11 cellular contexts compared by ENCODE assay signal in genomic region chr2:3805120-3805519, GRCh38.
DNase-seq lines count a peak whose midpoint lies in the region; ATAC-seq and TF ChIP-seq lines count a peak whose summit lies in the region.
"Had no signal": no experiment of that assay in that cellular context is flagged by ENCODE, and none has a peak within 500 bp of the region (broad histone marks: within the 10 kb centered on the region; RNA-seq: fewer than 3 reads in every experiment).

No MANE protein-coding gene starts in this region.

- H2BK15ac ChIP-seq in mesendoderm (replicated peaks; ENCODE audit: low read depth): no peak overlapping the region

- no peaks in the 10 kb centered on the region for H3K4me1 Mint-ChIP-seq in stimulated activated memory B cell treated with anti-CD40 and anti-IgM and Interleukin-4, amounts not matched to agents 10 μg/mL and 1 μg/mL and 100 μg/mL, for 72 hours

- no peak overlapping the region for H2BK120ac ChIP-seq in mesendoderm (ENCODE audit: low read depth, low read length)

- TF ChIP-seq CTCF in GM10266 (IDR thresholded peaks at IDR 0.05; ENCODE audit: control insufficient read depth, insufficient read depth, low read depth, missing control alignments) (peak; percentile 27), astrocyte of the cerebellum (IDR thresholded peaks at IDR 0.05; ENCODE audit: low read depth, low read length, missing control alignments) (peak; percentile 24), GM20000 (IDR thresholded peaks at IDR 0.05; ENCODE audit: extremely low read depth, missing control alignments) (no peak)

- H4K8ac ChIP-seq in mesendoderm (ENCODE audit: low read depth, low read length): no peak overlapping the region

- no peak overlapping the region for H3K18ac ChIP-seq in mesendoderm (ENCODE audit: low read length)

- no CpG with 5 or more reads among the region's 8 CpGs for WGBS in mesendoderm (ENCODE audit: extremely low coverage, insufficient coverage, low lambda C conversion rate)

- no peak overlapping the region for H3K27ac ChIP-seq in mesendoderm (ENCODE audit: low read depth, low read length)
- H3K27ac ChIP-seq: colonic mucosa had no signal

- H2AK5ac ChIP-seq in mesendoderm (ENCODE audit: low read length): no peak overlapping the region

- no peak for ATAC-seq in stimulated activated memory B cell treated with anti-CD40 and anti-IgM and Interleukin-4, amounts not matched to agents 10 μg/mL and 1 μg/mL and 100 μg/mL, for 72 hours
- ATAC-seq in HG03378 (IDR thresholded peaks at IDR 0.05; ENCODE audit: unreplicated experiment): no peak

- peaks cover 9% of the 10 kb centered on the region for H3K9me3 Mint-ChIP-seq in stimulated activated memory B cell treated with anti-CD40 and anti-IgM and Interleukin-4, amounts not matched to agents 10 μg/mL and 1 μg/mL and 100 μg/mL, for 72 hours

- no peak overlapping the region for H3K4ac ChIP-seq in mesendoderm (ENCODE audit: low read depth, low read length)

- in situ Hi-C loops in astrocyte of the cerebellum (cut with HindIII; ENCODE audit: low sequenced_read_pairs): no loop called here

- DNase-seq in GM10266 (ENCODE audit: extremely low spot score) (no peak), HuH-7.5 (ENCODE audit: low spot score) (peak; percentile 22), astrocyte of the cerebellum (ENCODE audit: low read depth) (no peak), mesendoderm (peak; percentile 72), glomerular visceral epithelial cell (ENCODE audit: extremely low spot score) (no peak), GM20000 (ENCODE audit: low spot score) (no peak)
- DNase-seq: activated CD4-positive, alpha-beta T cell treated with anti-CD3 and anti-CD28 coated beads, Interleukin-2, amount 50 U/mL, for 4 hours; colonic mucosa; mesenchymal stem cell had no signal

- no peak overlapping the region for H3K23ac ChIP-seq in mesendoderm (ENCODE audit: low read length)

- H3K27me3 Mint-ChIP-seq in stimulated activated memory B cell treated with anti-CD40 and anti-IgM and Interleukin-4, amounts not matched to agents 10 μg/mL and 1 μg/mL and 100 μg/mL, for 72 hours: peaks cover 13% of the 10 kb centered on the region

- no peaks in the 10 kb centered on the region for H3K27me3 ChIP-seq in mesendoderm (ENCODE audit: insufficient read depth, low read length, poor library complexity)
- H3K27me3 ChIP-seq: colonic mucosa had no signal

- no peaks in the 10 kb centered on the region for H3K36me3 Mint-ChIP-seq in stimulated activated memory B cell treated with anti-CD40 and anti-IgM and Interleukin-4, amounts not matched to agents 10 μg/mL and 1 μg/mL and 100 μg/mL, for 72 hours

- H3K79me2 ChIP-seq in mesendoderm (ENCODE audit: control insufficient read depth, insufficient read depth, low read length): no peaks in the 10 kb centered on the region

- no peak overlapping the region for H3K4me2 ChIP-seq in mesendoderm (ENCODE audit: low read length)

- no peaks in the 10 kb centered on the region for H3K36me3 ChIP-seq in mesendoderm (ENCODE audit: control insufficient read depth, insufficient read depth, low read length)
- H3K36me3 ChIP-seq: colonic mucosa had no signal

- H3K4me3 ChIP-seq in astrocyte of the cerebellum (ENCODE audit: low read depth, low read length) (no peak overlapping the region), mesendoderm (ENCODE audit: low read length) (no peak overlapping the region)
- H3K4me3 ChIP-seq: colonic mucosa had no signal

- no peak overlapping the region for H2BK5ac ChIP-seq in mesendoderm (ENCODE audit: low read length)

- no peak overlapping the region for H3K9ac ChIP-seq in mesendoderm (ENCODE audit: low read length)

- H3K56ac ChIP-seq in mesendoderm (ENCODE audit: low read length): no peak overlapping the region

- no peaks in the 10 kb centered on the region for H3K79me1 ChIP-seq in mesendoderm (ENCODE audit: low read length)

- H3K4me3 Mint-ChIP-seq in stimulated activated memory B cell treated with anti-CD40 and anti-IgM and Interleukin-4, amounts not matched to agents 10 μg/mL and 1 μg/mL and 100 μg/mL, for 72 hours: no peak overlapping the region

- no peak overlapping the region for H4K5ac ChIP-seq in mesendoderm (ENCODE audit: low read length)

- H3K27ac Mint-ChIP-seq in stimulated activated memory B cell treated with anti-CD40 and anti-IgM and Interleukin-4, amounts not matched to agents 10 μg/mL and 1 μg/mL and 100 μg/mL, for 72 hours: no peak overlapping the region

- no peaks in the 10 kb centered on the region for H3K4me1 ChIP-seq in mesendoderm (ENCODE audit: control insufficient read depth, low read depth, low read length)
- H3K4me1 ChIP-seq: colonic mucosa had no signal

Comparison
In these comparisons a context has a peak if more than half of its experiments do, and no peak if none do; other contexts are left out.
1. DNase-seq: peak in HuH-7.5 (single experiment) and mesendoderm (single experiment); none in GM10266 (single experiment), astrocyte of the cerebellum (single experiment), glomerular visceral epithelial cell (single experiment) and GM20000 (single experiment).